In the genomic region with DNA sequence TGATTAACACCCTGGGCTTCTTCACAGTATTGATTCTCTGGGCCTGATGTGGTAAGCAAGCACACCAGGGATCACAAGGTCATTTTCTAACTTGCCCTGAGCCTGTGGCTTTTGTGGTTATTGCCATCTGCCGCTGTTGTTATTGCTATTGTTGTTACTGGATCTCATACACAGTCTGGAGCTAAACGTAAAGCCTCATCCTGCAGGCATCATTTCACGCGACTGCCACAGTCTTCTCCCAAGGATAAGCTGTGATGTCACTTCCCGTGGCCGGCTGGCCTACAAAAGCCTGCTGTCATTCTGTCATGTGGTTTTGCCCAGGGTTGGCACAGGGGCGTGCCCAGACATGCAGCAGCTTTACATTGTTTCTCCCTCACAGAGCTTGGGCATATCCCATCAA, we compare ENCODE assay signal across 10 cellular contexts.
DNase-seq lines count a peak whose midpoint lies in the region; ATAC-seq and TF ChIP-seq lines count a peak whose summit lies in the region.
"Had no signal": no experiment of that assay in that cellular context is flagged by ENCODE, and none has a peak within 500 bp of the region (broad histone marks: within the 10 kb centered on the region; RNA-seq: fewer than 3 reads in every experiment).

No MANE protein-coding gene starts in this region.

- ATAC-seq in GM18508 (IDR thresholded peaks at IDR 0.05; ENCODE audit: insufficient read depth, unreplicated experiment) (peak; percentile 40), HG03520 (IDR thresholded peaks at IDR 0.05; ENCODE audit: unreplicated experiment) (peak; percentile 53), GM21423 (IDR thresholded peaks at IDR 0.05; ENCODE audit: unreplicated experiment) (no peak)

- intact Hi-C loops in dorsolateral prefrontal cortex (cut with DNase I), result no loop called here

- peak; percentile 41 for DNase-seq in RPMI7951 (ENCODE audit: low read depth)
- DNase-seq in iris pigment epithelial cell (ENCODE audit: low read depth), result peak; percentile 9
- DNase-seq in retina, result no peak
- no peak for DNase-seq in activated CD4-positive, CD25-positive, alpha-beta regulatory T cell (lab: John Stamatoyannopoulos, UW)
- no peak for DNase-seq in dorsolateral prefrontal cortex
- DNase-seq: erythroblast had no signal

- H3K27me3 ChIP-seq in dorsolateral prefrontal cortex, result peaks cover 0 to 3% (median 0%) of the 10 kb centered on the region in 45 donors

- no peak overlapping the region for H3K27ac ChIP-seq in dorsolateral prefrontal cortex
- H3K27ac ChIP-seq: neutrophil had no signal

- no peak overlapping the region for H3K4me3 ChIP-seq in dorsolateral prefrontal cortex

- no peak for TF ChIP-seq CTCF in dorsolateral prefrontal cortex (IDR thresholded peaks at IDR 0.05 in 54 of 56, conservative IDR thresholded peaks at IDR 0.05 in 2 of 56; ENCODE audit: low read depth in 1 of 56, partially characterized antibody in 56 of 56)

Comparison
In these comparisons a context has a peak if more than half of its experiments do, and no peak if none do; other contexts are left out.
1. DNase-seq: peak in RPMI7951 (single experiment) and iris pigment epithelial cell (single experiment); none in retina (single experiment), activated CD4-positive, CD25-positive, alpha-beta regulatory T cell (0 of 4) and dorsolateral prefrontal cortex (0 of 10).